ENCODE assay signal across 21 cellular contexts in the genomic region with DNA sequence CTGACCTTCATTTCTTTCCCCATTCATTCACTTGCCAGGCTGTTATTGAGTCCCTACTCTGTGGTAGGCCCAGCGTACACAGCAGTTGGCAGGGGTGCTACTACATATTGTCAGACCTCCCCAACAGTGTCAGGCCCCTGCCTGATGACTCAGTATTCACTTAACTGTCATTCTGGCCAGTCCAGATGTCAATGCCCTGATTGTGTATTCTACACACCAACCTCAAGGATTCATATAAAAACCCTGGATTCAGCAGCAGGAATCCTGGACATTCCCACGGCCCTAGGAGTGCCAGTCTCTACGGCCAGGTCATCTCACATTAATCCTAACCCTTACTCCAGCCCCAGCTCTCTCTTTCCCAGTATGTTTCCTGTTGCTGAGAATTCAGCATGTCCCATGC.
"Had no signal": no experiment of that assay in that cellular context is flagged by ENCODE, and none has a peak within 500 bp of the region (broad histone marks: within the 10 kb centered on the region; RNA-seq: fewer than 3 reads in every experiment).

No MANE protein-coding gene starts in this region.

- DNase-seq: IMR-90, Karpas-422, KG1, MM.1S, NCI-H1092 treated with DMSO at 0.1 percent for 48 hours, NCI-H1436, NCI-H187, NCI-H2029 treated with DMSO at 0.1 percent for 48 hours, NCI-H2171 treated with DMSO at 0.1 percent for 48 hours, NCI-H2227 treated with DMSO at 0.1 percent for 48 hours, NCI-H524, NCI-H526 treated with DMSO at 0.1 percent for 48 hours, NCI-H774, OCI-M1, PC-9, Peyer's patch, RPMI8226, SHP77, SK-N-SH, SW 1271, T-cell had no signal

- ATAC-seq: T-cell had no signal
